20 cellular contexts compared by ENCODE assay signal in the genomic region with DNA sequence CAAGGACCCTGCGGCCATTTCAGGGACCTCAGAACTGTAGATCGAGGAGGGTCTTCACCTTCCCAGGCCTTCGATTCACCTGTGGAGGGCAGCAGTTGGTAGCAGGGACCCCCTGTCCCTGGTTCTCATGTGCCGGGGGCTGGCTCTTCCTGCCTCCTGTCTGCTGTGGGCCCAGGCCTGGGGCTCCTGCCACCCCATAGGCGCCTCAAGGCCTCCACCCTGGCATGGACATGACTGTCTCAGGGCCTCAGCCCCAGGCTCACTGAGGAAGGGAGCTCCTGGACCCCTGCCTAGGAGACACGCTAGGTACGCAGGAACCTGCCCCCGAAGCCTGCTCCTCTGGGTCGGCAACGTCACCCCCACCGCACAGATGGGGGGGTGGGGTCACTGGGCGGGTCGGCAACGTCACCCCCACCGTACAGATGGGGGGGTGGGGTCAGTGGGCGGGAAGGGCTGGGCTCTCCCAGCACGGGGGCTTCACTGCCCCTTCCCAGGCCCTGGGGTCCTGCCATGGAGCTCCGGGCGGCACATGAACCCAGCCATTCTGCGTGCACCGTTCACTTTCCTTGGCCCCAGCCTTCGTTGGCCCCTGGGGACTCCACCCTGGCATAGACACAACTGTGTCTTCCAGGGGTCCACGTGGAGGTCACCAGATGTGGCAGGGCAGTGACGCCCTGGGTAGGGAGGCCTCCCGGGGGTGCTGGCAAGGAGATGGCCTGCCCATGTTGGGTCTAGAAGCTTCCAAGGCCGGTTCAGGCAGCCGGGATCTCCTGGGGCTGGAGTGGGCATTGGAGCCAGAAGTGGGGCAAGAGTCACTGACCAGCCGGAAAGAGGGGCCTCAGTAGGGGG. TPM values are rescaled to one million over a fixed set of nuclear protein-coding genes. Genes with fewer than 3 reads are reported as not detected.
DNase-seq lines count a peak whose midpoint lies in the region; ATAC-seq and TF ChIP-seq lines count a peak whose summit lies in the region.
"Had no signal": no experiment of that assay in that cellular context is flagged by ENCODE, and none has a peak within 500 bp of the region (broad histone marks: within the 10 kb centered on the region; RNA-seq: fewer than 3 reads in every experiment).

No MANE protein-coding gene starts in this region.

- H3K9me2 ChIP-seq in HCT116 (ENCODE audit: insufficient read depth), result no peaks in the 10 kb centered on the region

- TF ChIP-seq CTCF in HCT116 (IDR thresholded peaks at IDR 0.05 in 2 of 3, conservative IDR thresholded peaks at IDR 0.05 in 1 of 3; ENCODE audit: borderline replicate concordance in 1 of 3, insufficient read depth in 1 of 3, low read depth in 2 of 3, low read length in 2 of 3) (no peak), glutamatergic neuron (IDR thresholded peaks at IDR 0.05; ENCODE audit: partially characterized antibody, unreplicated experiment) (no peak)

- no peak for TF ChIP-seq POLR2A in HCT116 (IDR thresholded peaks at IDR 0.05; ENCODE audit: borderline replicate concordance, extremely low read depth, insufficient read depth, insufficient read length)

- RAD21 ChIA-PET in HCT116 (lab: Charles Lee; ENCODE audit: low non-redundant PET in 1 of 2, low total read pairs in 2 of 2, uncharacterized antibody in 2 of 2, unreplicated experiment in 2 of 2), result no interaction called here

- no peak for TF ChIP-seq RAD21 in HCT116 (IDR thresholded peaks at IDR 0.05; ENCODE audit: low read depth)

- intact Hi-C loops in HCT116 (cut with micrococcal nuclease), result no loop called here

- H3K4me1 Mint-ChIP-seq in glutamatergic neuron (ENCODE audit: low read depth, unreplicated experiment), result peaks cover 10% of the 10 kb centered on the region
- no peaks in the 10 kb centered on the region for H3K4me1 Mint-ChIP-seq in stimulated activated effector memory CD8-positive, alpha-beta T cell treated with anti-CD3 and anti-CD28 coated beads, Interleukin-12 subunit alpha, Interleukin-12 subunit beta, amount 100 ng/mL, for 72 hours

- no peak overlapping the region for H3K4me3 ChIP-seq in BLaER1 treated with 17β-estradiol and CSF1 and Interleukin-3, amounts not matched to agents 10 nM and 100 nM
- H3K4me3 ChIP-seq in HCT116 (replicated peaks in 1 of 2; ENCODE audit: low read depth in 1 of 2, low read length in 2 of 2), result no peak overlapping the region
- H3K4me3 ChIP-seq: SJSA1 had no signal

- no peak overlapping the region for H3K27ac Mint-ChIP-seq in glutamatergic neuron (ENCODE audit: unreplicated experiment)
- peak overlapping the region; percentile 29 for H3K27ac Mint-ChIP-seq in stimulated activated effector memory CD8-positive, alpha-beta T cell treated with anti-CD3 and anti-CD28 coated beads, Interleukin-12 subunit alpha, Interleukin-12 subunit beta, amount 100 ng/mL, for 72 hours
- H3K27ac Mint-ChIP-seq: CD4-positive, alpha-beta T cell had no signal

- peaks cover 0 to 14% (median 5%) of the 10 kb centered on the region in 11 experiments; a peak in 9 of 22 replicates for H3K36me3 ChIP-seq in BLaER1 treated with 17β-estradiol and CSF1 and Interleukin-3, amounts not matched to agents 10 nM and 100 nM
- H3K36me3 ChIP-seq in HCT116 (ENCODE audit: control insufficient read depth in 1 of 2, insufficient read depth in 2 of 2, low read length in 2 of 2), result no peaks in the 10 kb centered on the region
- H3K36me3 ChIP-seq: SJSA1 had no signal

- CTCF ChIA-PET in HCT116 (lab: Charles Lee), result no interaction called here

- H4K20me1 ChIP-seq in BLaER1 treated with 17β-estradiol and CSF1 and Interleukin-3, amounts not matched to agents 10 nM and 100 nM, result peaks cover 0 to 51% (median 14%) of the 10 kb centered on the region in 11 experiments; a peak in 12 of 22 replicates
- H4K20me1 ChIP-seq in HCT116 (ENCODE audit: insufficient read depth), result no peaks in the 10 kb centered on the region

- H3K79me2 ChIP-seq in HCT116 (ENCODE audit: insufficient read depth, low read length), result no peaks in the 10 kb centered on the region

- H3K27ac ChIP-seq in BLaER1 treated with 17β-estradiol and CSF1 and Interleukin-3, amounts not matched to agents 10 nM and 100 nM, result peak overlapping the region in 3 of 11 experiments; percentile 29 to 69 (median 67); a peak in 6 of 22 replicates
- H3K27ac ChIP-seq in HCT116 (ENCODE audit: low read depth, low read length), result peak overlapping the region; percentile 100
- H3K27ac ChIP-seq: SJSA1 had no signal

- no peaks in the 10 kb centered on the region for H3K27me3 ChIP-seq in BLaER1 treated with 17β-estradiol and CSF1 and Interleukin-3, amounts not matched to agents 10 nM and 100 nM
- H3K27me3 ChIP-seq in HCT116 (ENCODE audit: insufficient read depth, low read length), result no peaks in the 10 kb centered on the region
- H3K27me3 ChIP-seq: SJSA1 had no signal

- no peaks in the 10 kb centered on the region for H3K36me3 Mint-ChIP-seq in glutamatergic neuron (ENCODE audit: unreplicated experiment)
- no peaks in the 10 kb centered on the region for H3K36me3 Mint-ChIP-seq in stimulated activated effector memory CD8-positive, alpha-beta T cell treated with anti-CD3 and anti-CD28 coated beads, Interleukin-12 subunit alpha, Interleukin-12 subunit beta, amount 100 ng/mL, for 72 hours

- peak overlapping the region in 9 of 11 experiments; percentile 76 to 87 (median 82); a peak in 17 of 22 replicates for H3K4me2 ChIP-seq in BLaER1 treated with 17β-estradiol and CSF1 and Interleukin-3, amounts not matched to agents 10 nM and 100 nM
- no peak overlapping the region for H3K4me2 ChIP-seq in HCT116 (ENCODE audit: low read length)

- H3K9me3 Mint-ChIP-seq in glutamatergic neuron (ENCODE audit: unreplicated experiment), result peaks cover 4% of the 10 kb centered on the region
- no peaks in the 10 kb centered on the region for H3K9me3 Mint-ChIP-seq in stimulated activated effector memory CD8-positive, alpha-beta T cell treated with anti-CD3 and anti-CD28 coated beads, Interleukin-12 subunit alpha, Interleukin-12 subunit beta, amount 100 ng/mL, for 72 hours
- H3K9me3 Mint-ChIP-seq: CD4-positive, alpha-beta T cell had no signal

- BruUV-seq in HCT116 (replicated peaks; lab: Mats Ljungman, UMichigan), result no TSS peak

- peaks cover 40 to 78% (median 73%) of the 10 kb centered on the region in 10 experiments for H3K4me1 ChIP-seq in BLaER1 treated with 17β-estradiol and CSF1 and Interleukin-3, amounts not matched to agents 10 nM and 100 nM
- H3K4me1 ChIP-seq in HCT116 (ENCODE audit: control insufficient read depth in 1 of 2, insufficient read depth in 2 of 2, low read length in 2 of 2), result peaks cover 25 to 42% of the 10 kb centered on the region in 2 experiments

- POLR2A ChIA-PET in HCT116 (lab: Charles Lee), result no interaction called here

- DNase-seq in HCT116 (ENCODE audit: low read depth, low spot score) (no peak), glutamatergic neuron (peak; percentile 19), NCI-H1092 (lab: John Stamatoyannopoulos, UW) (no peak)
- DNase-seq in stimulated activated effector memory CD8-positive, alpha-beta T cell treated with anti-CD3 and anti-CD28 coated beads, Interleukin-12 subunit alpha, Interleukin-12 subunit beta, amount 100 ng/mL, for 72 hours (ENCODE audit: low spot score in 2 of 2), result no peak
- no peak for DNase-seq in stimulated activated CD4-positive, alpha-beta T cell treated with anti-CD3 and anti-CD28 coated beads, Interleukin-4, amount 100 ng/mL, for 4 hours
- DNase-seq: AML-193; Caco-2; CD4-positive, alpha-beta T cell; GF-D8; GOT3; KG1; MV-4-11; NCI-H1417; NCI-H187 treated with DMSO at 0.1 percent for 48 hours; NCI-H226; NCI-H524; RPMI8226 had no signal

- H3K9ac ChIP-seq in BLaER1 treated with 17β-estradiol and CSF1 and Interleukin-3, amounts not matched to agents 10 nM and 100 nM, result 0 out of 22 replicates have a peak overlapping the region, but pooled peaks of 1 of the 11 experiments have one; percentile 65
- peak overlapping the region; percentile 66 for H3K9ac ChIP-seq in HCT116 (ENCODE audit: low read length)

- no peak overlapping the region for H3K4me3 Mint-ChIP-seq in glutamatergic neuron (ENCODE audit: unreplicated experiment)
- no peak overlapping the region for H3K4me3 Mint-ChIP-seq in stimulated activated effector memory CD8-positive, alpha-beta T cell treated with anti-CD3 and anti-CD28 coated beads, Interleukin-12 subunit alpha, Interleukin-12 subunit beta, amount 100 ng/mL, for 72 hours
- H3K4me3 Mint-ChIP-seq: CD4-positive, alpha-beta T cell had no signal

- H2AFZ ChIP-seq in HCT116 (ENCODE audit: low read depth, low read length, poor library complexity, severe bottlenecking), result no peak overlapping the region

- no peaks in the 10 kb centered on the region for H3K9me3 ChIP-seq in BLaER1 treated with 17β-estradiol and CSF1 and Interleukin-3, amounts not matched to agents 10 nM and 100 nM (replicated peaks in 1 of 11)
- H3K9me3 ChIP-seq in HCT116 (ENCODE audit: control insufficient read depth in 1 of 2, insufficient read depth in 1 of 2, low read depth in 1 of 2, low read length in 2 of 2), result no peaks in the 10 kb centered on the region
- H3K9me3 ChIP-seq: Caco-2, SJSA1 had no signal

- H3K27me3 Mint-ChIP-seq in glutamatergic neuron (ENCODE audit: unreplicated experiment), result peaks cover 3% of the 10 kb centered on the region
- H3K27me3 Mint-ChIP-seq: CD4-positive, alpha-beta T cell had no signal

- ATAC-seq in HCT116 (no peak), HG03025 (IDR thresholded peaks at IDR 0.05; ENCODE audit: low FRiP score, unreplicated experiment) (no peak)
- no peak for ATAC-seq in stimulated activated effector memory CD8-positive, alpha-beta T cell treated with anti-CD3 and anti-CD28 coated beads, Interleukin-12 subunit alpha, Interleukin-12 subunit beta, amount 100 ng/mL, for 72 hours

TF ChIP-seq in HCT116, 20 proteins besides CTCF, POLR2A, EP300 and RAD21 (continues in another document):
- TF ChIP-seq EZH2phosphoT487 (IDR thresholded peaks at IDR 0.05; ENCODE audit: borderline replicate concordance) (no peak), FOSL1 (IDR thresholded peaks at IDR 0.05; ENCODE audit: low read depth) (no peak), JUND (IDR thresholded peaks at IDR 0.05) (no peak), SP1 (IDR thresholded peaks at IDR 0.05; ENCODE audit: low read depth) (no peak)
- TF ChIP-seq, protein P1, sequence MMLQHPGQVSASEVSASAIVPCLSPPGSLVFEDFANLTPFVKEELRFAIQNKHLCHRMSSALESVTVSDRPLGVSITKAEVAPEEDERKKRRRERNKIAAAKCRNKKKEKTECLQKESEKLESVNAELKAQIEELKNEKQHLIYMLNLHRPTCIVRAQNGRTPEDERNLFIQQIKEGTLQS (IDR thresholded peaks at IDR 0.05), result no peak

RNA-seq across cellular contexts. Expression of a gene that starts 3.5 kb away (rescaled TPM):
- 1.1 TPM for total RNA-seq in HCT116 (2021; ENCODE audit: unreplicated experiment)
- polyA plus RNA-seq in HCT116 (2012), result 0.14 and 0.59 TPM in 2 replicates
- total RNA-seq in glutamatergic neuron (ENCODE audit: unreplicated experiment), result 9.4 TPM

RNA-seq across cellular contexts. Expression of a gene that starts 24.9 kb away (rescaled TPM):
- total RNA-seq in HCT116 (2021; ENCODE audit: unreplicated experiment), result 2.4 TPM
- polyA plus RNA-seq in HCT116 (2012), result 1.4 and 1.8 TPM in 2 replicates
- total RNA-seq in glutamatergic neuron (ENCODE audit: unreplicated experiment), result 5.1 TPM
- total RNA-seq: CD4-positive, alpha-beta T cell had no signal
